Comparison of ENCODE assay signal across 16 cellular contexts in genomic region chr9:105502276-105502675, GRCh38. TPM values are rescaled to one million over a fixed set of nuclear protein-coding genes. Genes with fewer than 3 reads are reported as not detected.
A peak's percentile ranks its signal among the peaks of the same experiment; 100 is the strongest.
DNase-seq lines count a peak whose midpoint lies in the region; ATAC-seq and TF ChIP-seq lines count a peak whose summit lies in the region.
"Had no signal": no experiment of that assay in that cellular context is flagged by ENCODE, and none has a peak within 500 bp of the region (broad histone marks: within the 10 kb centered on the region; RNA-seq: fewer than 3 reads in every experiment).

No MANE protein-coding gene starts in this region.

- H3K36me3 ChIP-seq in IMR-90 (ENCODE audit: control insufficient read depth, insufficient read depth, low read length) (peaks cover 2% of the 10 kb centered on the region; the same call in 1 of the 2 replicates), skeletal muscle satellite cell (ENCODE audit: insufficient read depth, low read length) (no peaks in the 10 kb centered on the region)
- H3K36me3 ChIP-seq: BE2C had no signal

- POLR2A ChIA-PET in IMR-90 (lab: Charles Lee; ENCODE audit: unreplicated experiment) (no interaction called here), GM10248 (lab: Yijun Ruan, JAX) (no interaction called here)

- H3K27ac Mint-ChIP-seq in osteocyte (ENCODE audit: unreplicated experiment) = no peak overlapping the region
- H3K27ac Mint-ChIP-seq: CD4-positive, alpha-beta memory T cell had no signal

- no peak overlapping the region for H4K5ac ChIP-seq in IMR-90 (ENCODE audit: low read depth, low read length)

- no peak for ATAC-seq in IMR-90 (ENCODE audit: low read depth)
- ATAC-seq in GM21526 (IDR thresholded peaks at IDR 0.05; ENCODE audit: low FRiP score, unreplicated experiment) = no peak
- ATAC-seq in esophagus mucosa = no peak

- H2AK9ac ChIP-seq in IMR-90 (replicated peaks; ENCODE audit: low read depth, low read length, poor library complexity) = no peak overlapping the region

- no peak for TF ChIP-seq CTCF in IMR-90 (conservative IDR thresholded peaks at IDR 0.05; ENCODE audit: low read depth, low read length)
- TF ChIP-seq CTCF in astrocyte of the spinal cord (IDR thresholded peaks at IDR 0.05; ENCODE audit: low read depth, low read length) = no peak
- TF ChIP-seq CTCF in GM10248 (IDR thresholded peaks at IDR 0.05; ENCODE audit: control extremely low read depth, extremely low read depth, low read depth, missing control alignments) = no peak
- TF ChIP-seq CTCF in osteocyte (IDR thresholded peaks at IDR 0.05) = no peak

- H2AK5ac ChIP-seq in IMR-90 (ENCODE audit: low read depth, low read length) = no peak overlapping the region

- no peak overlapping the region for H3K23ac ChIP-seq in IMR-90 (ENCODE audit: low read depth, low read length)

- H3K4me1 Mint-ChIP-seq in osteocyte (ENCODE audit: unreplicated experiment) = peaks cover 16% of the 10 kb centered on the region
- H3K4me1 Mint-ChIP-seq: CD4-positive, alpha-beta memory T cell had no signal

- no peaks in the 10 kb centered on the region for H3K27me3 Mint-ChIP-seq in osteocyte (ENCODE audit: unreplicated experiment)
- H3K27me3 Mint-ChIP-seq: CD4-positive, alpha-beta memory T cell; IgD-negative memory B cell had no signal

- in situ Hi-C loops in IMR-90 (cut with MboI; ENCODE audit: low sequenced_read_pairs) (no loop called here), astrocyte of the spinal cord (cut with HindIII; ENCODE audit: low sequenced_read_pairs) (no loop called here)

- dilution Hi-C loops in IMR-90 (cut with HindIII; ENCODE audit: low sequenced_read_pairs, unreplicated experiment) = no loop called here

- CTCF ChIA-PET in IMR-90 (lab: Yijun Ruan, JAX) (interaction anchor here (0.6 kb wide), 1 partner anchor 443 kb away, joined by 4 read pairs; no protein-coding TSS in a partner anchor), GM10248 (lab: Yijun Ruan, JAX) (no interaction called here)

- no peaks in the 10 kb centered on the region for H3K9me3 Mint-ChIP-seq in osteocyte (ENCODE audit: unreplicated experiment)
- H3K9me3 Mint-ChIP-seq: CD4-positive, alpha-beta memory T cell; IgD-negative memory B cell had no signal

- no peak overlapping the region for H3K56ac ChIP-seq in IMR-90 (ENCODE audit: extremely low read depth, insufficient read depth, low read length)

- H4K20me1 ChIP-seq in IMR-90 (ENCODE audit: insufficient read depth, low read length) = peaks cover 2% of the 10 kb centered on the region; the same call in 1 of the 2 replicates

- no CpG with 5 or more reads among the region's 2 CpGs for WGBS in IMR-90 (ENCODE audit: extremely low coverage in 2 of 2, insufficient read length in 1 of 2), 2 experiments

- no peak overlapping the region for H4K8ac ChIP-seq in IMR-90 (ENCODE audit: low read depth in 2 of 2, low read length in 2 of 2)

- H2BK5ac ChIP-seq in IMR-90 (ENCODE audit: low read depth, low read length, poor library complexity, severe bottlenecking) = no peak overlapping the region

- TF ChIP-seq POLR2A in IMR-90 (IDR thresholded peaks at IDR 0.05; ENCODE audit: low read depth, low read length) = no peak

- no peak overlapping the region for H3K18ac ChIP-seq in IMR-90 (ENCODE audit: low read depth, low read length)

- no peak overlapping the region for H2AFZ ChIP-seq in IMR-90 (replicated peaks; ENCODE audit: low read length, poor library complexity)

- H3K27me3 ChIP-seq in IMR-90 (ENCODE audit: control insufficient read depth, insufficient read depth, low read length) = no peaks in the 10 kb centered on the region
- H3K27me3 ChIP-seq in skeletal muscle satellite cell (ENCODE audit: control insufficient read depth, insufficient read depth, low read length) = no peaks in the 10 kb centered on the region
- H3K27me3 ChIP-seq: BE2C had no signal

- BruUV-seq in IMR-90 (replicated peaks; lab: Mats Ljungman, UMichigan) = no TSS peak

- H3K36me3 Mint-ChIP-seq in osteocyte (ENCODE audit: unreplicated experiment) = peaks cover 4% of the 10 kb centered on the region

- no peak overlapping the region for H3K4me2 ChIP-seq in IMR-90 (ENCODE audit: low read depth, low read length)
- peak overlapping the region; percentile 15 for H3K4me2 ChIP-seq in skeletal muscle satellite cell (ENCODE audit: low read length)

- no peak for TF ChIP-seq RAD21 in IMR-90 (IDR thresholded peaks at IDR 0.05; ENCODE audit: low read length)

- H3K4ac ChIP-seq in IMR-90 (ENCODE audit: low read depth, low read length) = no peak overlapping the region

- H3K4me3 ChIP-seq in IMR-90 (ENCODE audit: insufficient read depth, low read depth, low read length) (no peak overlapping the region), astrocyte of the spinal cord (ENCODE audit: low read depth, low read length) (no peak overlapping the region), skeletal muscle satellite cell (ENCODE audit: low read length) (no peak overlapping the region)

- H3K4me3 Mint-ChIP-seq in osteocyte (ENCODE audit: unreplicated experiment) = no peak overlapping the region
- H3K4me3 Mint-ChIP-seq: CD4-positive, alpha-beta memory T cell; IgD-negative memory B cell had no signal

- no peak overlapping the region for H4K91ac ChIP-seq in IMR-90 (ENCODE audit: insufficient read depth, low read depth, low read length)

- no peaks in the 10 kb centered on the region for H3K9me1 ChIP-seq in IMR-90 (ENCODE audit: insufficient read depth, low read length)

- no peak overlapping the region for H3K27ac ChIP-seq in IMR-90 (ENCODE audit: insufficient read depth, low read length)
- H3K27ac ChIP-seq: C4-2B had no signal

- H3K9me3 ChIP-seq in IMR-90 (ENCODE audit: control insufficient read depth, insufficient read depth, low read length) = no peaks in the 10 kb centered on the region
- H3K9me3 ChIP-seq in skeletal muscle satellite cell (replicated peaks; ENCODE audit: low read length) = no peaks in the 10 kb centered on the region
- H3K9me3 ChIP-seq: BE2C had no signal

- H2BK15ac ChIP-seq in IMR-90 (ENCODE audit: low read depth, low read length) = no peak overlapping the region

- intact Hi-C loops in IMR-90 (cut with micrococcal nuclease) = loop anchor here (5.0 kb wide), 1 partner anchor 35 kb away; no protein-coding TSS in a partner anchor

- H3K4me1 ChIP-seq in IMR-90 (ENCODE audit: control insufficient read depth, insufficient read depth, low read length) (no peaks in the 10 kb centered on the region; the same call in 1 of the 2 replicates), skeletal muscle satellite cell (ENCODE audit: control insufficient read depth, insufficient read depth, low read length) (peaks cover 14% of the 10 kb centered on the region)
- H3K4me1 ChIP-seq: BE2C had no signal

- peaks cover 12 to 15% of the 10 kb centered on the region in 2 experiments; a peak in 3 of 4 replicates for H3K79me1 ChIP-seq in IMR-90 (ENCODE audit: low read depth in 1 of 2, low read length in 2 of 2)

- no peak overlapping the region for H2BK20ac ChIP-seq in IMR-90 (ENCODE audit: low read depth, low read length)

- H3K9ac ChIP-seq in IMR-90 (ENCODE audit: low read depth, low read length) (no peak overlapping the region), skeletal muscle satellite cell (ENCODE audit: low read depth, low read length) (no peak overlapping the region)

- H3K14ac ChIP-seq in IMR-90 (replicated peaks; ENCODE audit: low read depth, low read length) = no peak overlapping the region

- no peak overlapping the region for H2BK120ac ChIP-seq in IMR-90 (ENCODE audit: low read depth, low read length)

- DNase-seq in ELR (ENCODE audit: low read depth) (peak; percentile 18), IMR-90 (peak; percentile 41), astrocyte of the spinal cord (ENCODE audit: low read depth, low spot score) (peak; percentile 18), GM10248 (ENCODE audit: extremely low spot score) (no peak), osteocyte (ENCODE audit: extremely low spot score, unreplicated experiment) (no peak)
- DNase-seq: BE2C; CD4-positive, alpha-beta memory T cell; DMS79; GF-D8; HCEC 1CT; KG1 had no signal

TF ChIP-seq in IMR-90, 13 proteins besides CTCF, POLR2A, EP300 and RAD21:
- TF ChIP-seq RFX5 (IDR thresholded peaks at IDR 0.05; ENCODE audit: low read depth, low read length) (no peak), NFE2L2 (IDR thresholded peaks at IDR 0.05; ENCODE audit: low read depth, low read length) (no peak), RCOR1 (IDR thresholded peaks at IDR 0.05; ENCODE audit: insufficient replicate concordance, low read length) (no peak), SMC3 (IDR thresholded peaks at IDR 0.05; ENCODE audit: low read depth, low read length) (no peak), FOS (IDR thresholded peaks at IDR 0.05; ENCODE audit: low read depth, low read length) (no peak), MAZ (IDR thresholded peaks at IDR 0.05; ENCODE audit: borderline replicate concordance, low read depth, low read length) (no peak), MXI1 (IDR thresholded peaks at IDR 0.05; ENCODE audit: borderline replicate concordance, low read depth, low read length) (no peak), BHLHE40 (IDR thresholded peaks at IDR 0.05; ENCODE audit: low read depth, low read length) (no peak), CEBPB (IDR thresholded peaks at IDR 0.05; ENCODE audit: low read depth, low read length) (no peak), MAFK (IDR thresholded peaks at IDR 0.05; ENCODE audit: low read depth, low read length) (no peak), USF2 (IDR thresholded peaks at IDR 0.05; ENCODE audit: low read depth, low read length) (no peak), CHD1 (IDR thresholded peaks at IDR 0.05; ENCODE audit: low read depth, low read length) (no peak)

RNA-seq across cellular contexts. Expression of gene FSD1L, which starts 54.4 kb away (rescaled TPM):
- total RNA-seq in IMR-90 (2012; rRNA removed) = 2.9 and 5.0 TPM in 2 replicates
- 0.80 and 1.4 TPM in 2 replicates for polyA plus RNA-seq in IMR-90 (2012; rRNA removed)
- 0.03 and 0.05 TPM in 2 replicates for polyA plus RNA-seq in IMR-90 (2012; cell fraction: cytosol; rRNA removed)
- 0.40 and 4.2 TPM in 2 replicates for polyA plus RNA-seq in IMR-90 (2012; cell fraction: nucleus; rRNA removed; ENCODE audit: low replicate concordance)
- 2.4 and 3.8 TPM in 2 replicates for total RNA-seq in skeletal muscle satellite cell (2012; rRNA removed)
- 2.3 TPM for total RNA-seq in esophagus mucosa
- total RNA-seq in osteocyte = 6.2 and 6.6 TPM in 2 replicates

RNA-seq across cellular contexts. Expression of gene FKTN, which starts 55.7 kb away (rescaled TPM):
- total RNA-seq in IMR-90 (2012; rRNA removed) (20.3 and 23.9 TPM in 2 replicates), esophagus mucosa (12.3 TPM), osteocyte (23.5 and 23.7 TPM in 2 replicates)
- 6.8 and 8.6 TPM in 2 replicates for polyA plus RNA-seq in IMR-90 (2012; rRNA removed)
- 1.5 and 2.7 TPM in 2 replicates for polyA plus RNA-seq in IMR-90 (2012; cell fraction: cytosol; rRNA removed)
- 2.6 and 13.8 TPM in 2 replicates for polyA plus RNA-seq in IMR-90 (2012; cell fraction: nucleus; rRNA removed; ENCODE audit: low replicate concordance)
- 45.6 and 51.1 TPM in 2 replicates for total RNA-seq in skeletal muscle satellite cell (2012; rRNA removed)

Comparison
In these comparisons a context has a peak if more than half of its experiments do, and no peak if none do; other contexts are left out.
1. DNase-seq: peak in ELR (single experiment), IMR-90 (single experiment) and astrocyte of the spinal cord (single experiment); none in GM10248 (single experiment) and osteocyte (single experiment).